1 cellular context compared by ENCODE assay signal in the genomic region with DNA sequence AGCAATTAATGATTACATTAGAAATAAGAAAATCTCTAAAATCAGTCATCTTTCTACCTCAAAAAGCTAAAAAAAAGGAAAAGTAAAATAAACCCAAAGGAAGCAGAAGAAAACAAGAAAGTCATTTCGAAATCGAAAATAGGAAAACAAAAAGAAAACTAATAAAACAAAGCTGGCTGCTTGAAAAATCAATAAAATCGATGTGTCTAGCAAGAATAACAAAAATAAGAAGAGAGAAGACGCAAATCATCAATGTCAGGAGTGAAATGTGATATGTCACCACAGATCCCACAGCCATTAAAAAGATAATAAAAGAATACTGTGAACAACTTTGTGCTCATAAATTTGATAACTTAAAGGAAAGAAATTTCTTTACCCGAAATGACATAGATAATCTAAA.
TF ChIP-seq lines count a peak whose summit lies in the region.

No MANE protein-coding gene starts in this region.

TF ChIP-seq in K562, 482 proteins besides CTCF, POLR2A, EP300 and RAD21 (continued from another document):
- TF ChIP-seq MEIS2 (IDR thresholded peaks at IDR 0.05; ENCODE audit: partially characterized antibody) = peak; percentile 45
- TF ChIP-seq MAX (CRISPR knock-in tag; IDR thresholded peaks at IDR 0.05) = no peak
- TF ChIP-seq, protein P1, sequence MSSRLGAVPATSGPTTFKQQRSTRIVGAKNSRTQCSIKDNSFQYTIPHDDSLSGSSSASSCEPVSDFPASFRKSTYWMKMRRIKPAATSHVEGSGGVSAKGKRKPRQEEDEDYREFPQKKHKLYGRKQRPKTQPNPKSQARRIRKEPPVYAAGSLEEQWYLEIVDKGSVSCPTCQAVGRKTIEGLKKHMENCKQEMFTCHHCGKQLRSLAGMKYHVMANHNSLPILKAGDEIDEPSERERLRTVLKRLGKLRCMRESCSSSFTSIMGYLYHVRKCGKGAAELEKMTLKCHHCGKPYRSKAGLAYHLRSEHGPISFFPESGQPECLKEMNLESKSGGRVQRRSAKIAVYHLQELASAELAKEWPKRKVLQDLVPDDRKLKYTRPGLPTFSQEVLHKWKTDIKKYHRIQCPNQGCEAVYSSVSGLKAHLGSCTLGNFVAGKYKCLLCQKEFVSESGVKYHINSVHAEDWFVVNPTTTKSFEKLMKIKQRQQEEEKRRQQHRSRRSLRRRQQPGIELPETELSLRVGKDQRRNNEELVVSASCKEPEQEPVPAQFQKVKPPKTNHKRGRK (tag; IDR thresholded peaks at IDR 0.05) = peak; percentile 45; the same call in 1 of the 2 replicates
- TF ChIP-seq, protein P2, sequence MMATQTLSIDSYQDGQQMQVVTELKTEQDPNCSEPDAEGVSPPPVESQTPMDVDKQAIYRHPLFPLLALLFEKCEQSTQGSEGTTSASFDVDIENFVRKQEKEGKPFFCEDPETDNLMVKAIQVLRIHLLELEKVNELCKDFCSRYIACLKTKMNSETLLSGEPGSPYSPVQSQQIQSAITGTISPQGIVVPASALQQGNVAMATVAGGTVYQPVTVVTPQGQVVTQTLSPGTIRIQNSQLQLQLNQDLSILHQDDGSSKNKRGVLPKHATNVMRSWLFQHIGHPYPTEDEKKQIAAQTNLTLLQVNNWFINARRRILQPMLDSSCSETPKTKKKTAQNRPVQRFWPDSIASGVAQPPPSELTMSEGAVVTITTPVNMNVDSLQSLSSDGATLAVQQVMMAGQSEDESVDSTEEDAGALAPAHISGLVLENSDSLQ (IDR thresholded peaks at IDR 0.05) = peak; percentile 43; the same call in 1 of the 2 replicates
- TF ChIP-seq, protein P3, sequence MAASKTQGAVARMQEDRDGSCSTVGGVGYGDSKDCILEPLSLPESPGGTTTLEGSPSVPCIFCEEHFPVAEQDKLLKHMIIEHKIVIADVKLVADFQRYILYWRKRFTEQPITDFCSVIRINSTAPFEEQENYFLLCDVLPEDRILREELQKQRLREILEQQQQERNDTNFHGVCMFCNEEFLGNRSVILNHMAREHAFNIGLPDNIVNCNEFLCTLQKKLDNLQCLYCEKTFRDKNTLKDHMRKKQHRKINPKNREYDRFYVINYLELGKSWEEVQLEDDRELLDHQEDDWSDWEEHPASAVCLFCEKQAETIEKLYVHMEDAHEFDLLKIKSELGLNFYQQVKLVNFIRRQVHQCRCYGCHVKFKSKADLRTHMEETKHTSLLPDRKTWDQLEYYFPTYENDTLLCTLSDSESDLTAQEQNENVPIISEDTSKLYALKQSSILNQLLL (CRISPR knock-in tag; IDR thresholded peaks at IDR 0.05; ENCODE audit: borderline replicate concordance) = no peak
